Comparison of ENCODE assay signal across 13 cellular contexts in genomic region chr12:124790650-124791400, GRCh38.
"Had no signal": no experiment of that assay in that cellular context is flagged by ENCODE, and none has a peak within 500 bp of the region (broad histone marks: within the 10 kb centered on the region; RNA-seq: fewer than 3 reads in every experiment).

No MANE protein-coding gene starts in this region.

- H3K9me3 ChIP-seq: ascending aorta, heart right ventricle, stomach had no signal

- H3K27ac ChIP-seq: ascending aorta, coronary artery, stomach had no signal

- H3K4me3 ChIP-seq: ascending aorta, coronary artery, heart right ventricle, stomach had no signal

- H3K27me3 ChIP-seq: ascending aorta, heart right ventricle, stomach had no signal

- FAIRE-seq: endothelial cell of umbilical vein, islet of Langerhans had no signal

- H3K36me3 ChIP-seq: ascending aorta had no signal

- H3K4me1 ChIP-seq: ascending aorta had no signal

- DNase-seq: activated CD4-positive, alpha-beta memory T cell treated with anti-CD3 and anti-CD28 coated beads, Interleukin-2, amount 10 ng/mL, durations not matched to agents 7 days and 5 days; activated CD4-positive, CD25-positive, alpha-beta regulatory T cell treated with anti-CD3 and anti-CD28 coated beads, Interleukin-2, amount 50 U/mL, for 72 hours; activated T-cell treated with anti-CD3 and anti-CD28 coated beads, Interleukin-2, amount 50 U/mL, for 72 hours; effector CD4-positive, alpha-beta T cell; foreskin melanocyte; heart right ventricle; stimulated activated CD4-positive, alpha-beta T cell treated with anti-CD3 and anti-CD28 coated beads, Interleukin-15, amount 100 ng/mL, for 24 hours; stimulated activated CD4-positive, alpha-beta T cell treated with anti-CD3 and anti-CD28 coated beads, Interleukin-4, amount 100 ng/mL, for 24 hours; stomach had no signal
